ENCODE assay signal across 12 cellular contexts in genomic region chr14:22168092-22168955, GRCh38.
DNase-seq lines count a peak whose midpoint lies in the region; ATAC-seq and TF ChIP-seq lines count a peak whose summit lies in the region.
"Had no signal": no experiment of that assay in that cellular context is flagged by ENCODE, and none has a peak within 500 bp of the region (broad histone marks: within the 10 kb centered on the region; RNA-seq: fewer than 3 reads in every experiment).

No MANE protein-coding gene starts in this region.

- peak overlapping the region; percentile 68 for H3K4me3 Mint-ChIP-seq in activated CD4-positive, alpha-beta T cell treated with anti-CD3 and anti-CD28 coated beads, Interleukin-2, amount 10 ng/mL, durations not matched to agents 7 days and 5 days
- H3K4me3 Mint-ChIP-seq in chondrocyte (ENCODE audit: unreplicated experiment): no peak overlapping the region
- peak overlapping the region; percentile 62 to 88 (median 80) for H3K4me3 Mint-ChIP-seq in naive thymus-derived CD4-positive, alpha-beta T cell

- no peaks in the 10 kb centered on the region for H3K27me3 Mint-ChIP-seq in activated CD4-positive, alpha-beta T cell treated with anti-CD3 and anti-CD28 coated beads, Interleukin-2, amount 10 ng/mL, durations not matched to agents 7 days and 5 days
- peaks cover 14% of the 10 kb centered on the region for H3K27me3 Mint-ChIP-seq in chondrocyte (ENCODE audit: low read depth)
- no peaks in the 10 kb centered on the region for H3K27me3 Mint-ChIP-seq in naive thymus-derived CD4-positive, alpha-beta T cell

- no peaks in the 10 kb centered on the region for H3K9me3 Mint-ChIP-seq in activated CD4-positive, alpha-beta T cell treated with anti-CD3 and anti-CD28 coated beads, Interleukin-2, amount 10 ng/mL, durations not matched to agents 7 days and 5 days
- no peaks in the 10 kb centered on the region for H3K9me3 Mint-ChIP-seq in chondrocyte (ENCODE audit: low read depth)
- no peaks in the 10 kb centered on the region for H3K9me3 Mint-ChIP-seq in naive thymus-derived CD4-positive, alpha-beta T cell

- no peaks in the 10 kb centered on the region for H3K9me3 ChIP-seq in naive thymus-derived CD4-positive, alpha-beta T cell (ENCODE audit: control insufficient read depth in 2 of 3, low read length in 3 of 3)
- H3K9me3 ChIP-seq: testis had no signal

- no peak overlapping the region for H3K4me3 ChIP-seq in naive thymus-derived CD4-positive, alpha-beta T cell (ENCODE audit: low read length)
- H3K4me3 ChIP-seq: testis had no signal

- CTCF ChIA-PET in activated CD4-positive, alpha-beta T cell treated with anti-CD3 and anti-CD28 coated beads, Interleukin-2, amount 10 ng/mL, durations not matched to agents 7 days and 5 days (lab: Charles Lee): interaction anchor here (1.0 kb wide), 1 partner anchor 401 kb away, joined by 3 read pairs; no protein-coding TSS in a partner anchor
- CTCF ChIA-PET in naive thymus-derived CD4-positive, alpha-beta T cell (lab: Charles Lee): no interaction called here

- POLR2A ChIA-PET in activated CD4-positive, alpha-beta T cell treated with anti-CD3 and anti-CD28 coated beads, Interleukin-2, amount 10 ng/mL, durations not matched to agents 7 days and 5 days (lab: Charles Lee): interaction anchor here (1.0 kb wide), 1 partner anchor 9 kb away, joined by 3 read pairs; no protein-coding TSS in a partner anchor
- POLR2A ChIA-PET in naive thymus-derived CD4-positive, alpha-beta T cell (lab: Charles Lee): interaction anchor here (0.7 to 1.2 kb wide), 2 partner anchors 26 to 357 kb away, joined by 3 to 5 read pairs; no protein-coding TSS in a partner anchor

- no peaks in the 10 kb centered on the region for H3K36me3 ChIP-seq in naive thymus-derived CD4-positive, alpha-beta T cell (ENCODE audit: control insufficient read depth in 2 of 3, insufficient read depth in 3 of 3, low read length in 3 of 3)

- ATAC-seq in naive thymus-derived CD4-positive, alpha-beta T cell: no peak
- no peak for ATAC-seq in HG02588 (IDR thresholded peaks at IDR 0.05; ENCODE audit: unreplicated experiment)
- no peak for ATAC-seq in HG03520 (IDR thresholded peaks at IDR 0.05; ENCODE audit: unreplicated experiment)

- no peaks in the 10 kb centered on the region for H3K36me3 Mint-ChIP-seq in activated CD4-positive, alpha-beta T cell treated with anti-CD3 and anti-CD28 coated beads, Interleukin-2, amount 10 ng/mL, durations not matched to agents 7 days and 5 days (ENCODE audit: low read depth)
- no peaks in the 10 kb centered on the region for H3K36me3 Mint-ChIP-seq in chondrocyte (ENCODE audit: low read depth)
- H3K36me3 Mint-ChIP-seq in naive thymus-derived CD4-positive, alpha-beta T cell: no peaks in the 10 kb centered on the region

- H3K4me1 Mint-ChIP-seq in activated CD4-positive, alpha-beta T cell treated with anti-CD3 and anti-CD28 coated beads, Interleukin-2, amount 10 ng/mL, durations not matched to agents 7 days and 5 days: peaks cover 7% of the 10 kb centered on the region
- peaks cover 4% of the 10 kb centered on the region for H3K4me1 Mint-ChIP-seq in chondrocyte (ENCODE audit: low read depth)
- H3K4me1 Mint-ChIP-seq in naive thymus-derived CD4-positive, alpha-beta T cell: peaks cover 0 to 6% (median 3%) of the 10 kb centered on the region in 7 donors

- no peaks in the 10 kb centered on the region for H3K4me1 ChIP-seq in naive thymus-derived CD4-positive, alpha-beta T cell (ENCODE audit: control insufficient read depth in 2 of 2, insufficient read depth in 2 of 2, low read length in 2 of 2)
- H3K4me1 ChIP-seq: testis had no signal

- DNase-seq in activated CD4-positive, alpha-beta T cell treated with anti-CD3 and anti-CD28 coated beads, Interleukin-2, amount 10 ng/mL, durations not matched to agents 7 days and 5 days: peak; percentile 5
- DNase-seq in activated CD4-positive, alpha-beta T cell treated with anti-CD3 and anti-CD28 coated beads, Interleukin-2, amount 50 U/mL, for 48 hours: no peak
- peak; percentile 30 for DNase-seq in OCI-M1 (lab: John Stamatoyannopoulos, UW)
- DNase-seq in chondrocyte (ENCODE audit: low spot score): no peak
- DNase-seq in naive thymus-derived CD4-positive, alpha-beta T cell: peak in 5 of 9 donors; percentile 1 to 31 (median 11)
- no peak for DNase-seq in pons (ENCODE audit: low spot score)
- DNase-seq: effector memory CD4-positive, alpha-beta T cell; NCI-H226; testis had no signal

- intact Hi-C loops in naive thymus-derived CD4-positive, alpha-beta T cell (cut with micrococcal nuclease): loop anchor here in 1 of 2 donors (1.0 kb wide), 2 partner anchors 10 to 33 kb away; no protein-coding TSS in a partner anchor

- H3K27ac ChIP-seq in naive thymus-derived CD4-positive, alpha-beta T cell (ENCODE audit: low read depth, low read length): peak overlapping the region; percentile 41
- H3K27ac ChIP-seq: RWPE1, testis had no signal

- H3K27ac Mint-ChIP-seq in activated CD4-positive, alpha-beta T cell treated with anti-CD3 and anti-CD28 coated beads, Interleukin-2, amount 10 ng/mL, durations not matched to agents 7 days and 5 days: peak overlapping the region; percentile 71
- H3K27ac Mint-ChIP-seq in chondrocyte (ENCODE audit: unreplicated experiment): no peak overlapping the region
- peak overlapping the region; percentile 48 to 91 (median 78) for H3K27ac Mint-ChIP-seq in naive thymus-derived CD4-positive, alpha-beta T cell

- TF ChIP-seq CTCF in chondrocyte (IDR thresholded peaks at IDR 0.05): peak; percentile 56

- no peaks in the 10 kb centered on the region for H3K27me3 ChIP-seq in naive thymus-derived CD4-positive, alpha-beta T cell (ENCODE audit: control insufficient read depth in 2 of 2, insufficient read depth in 2 of 2, low read length in 2 of 2)
- H3K27me3 ChIP-seq: testis had no signal

Comparison
In these comparisons a context has a peak if more than half of its experiments do, and no peak if none do; other contexts are left out.
1. DNase-seq: peak in activated CD4-positive, alpha-beta T cell treated with anti-CD3 and anti-CD28 coated beads, Interleukin-2, amount 10 ng/mL, durations not matched to agents 7 days and 5 days (single experiment), OCI-M1 (single experiment) and naive thymus-derived CD4-positive, alpha-beta T cell (5 of 9); none in activated CD4-positive, alpha-beta T cell treated with anti-CD3 and anti-CD28 coated beads, Interleukin-2, amount 50 U/mL, for 48 hours (0 of 2), chondrocyte (single experiment) and pons (single experiment).